In genomic region chr15:90818251-90819210, GRCh38 we compare ENCODE assay signal across 1 cellular context.
TF ChIP-seq lines count a peak whose summit lies in the region.

No MANE protein-coding gene starts in this region.

TF ChIP-seq in GM23338, 12 proteins besides CTCF, POLR2A, EP300 and RAD21 (continued from another document):
- TF ChIP-seq ZNF331 (CRISPR knock-in tag; IDR thresholded peaks at IDR 0.05; ENCODE audit: low read depth) = no peak
- TF ChIP-seq NANOG (IDR thresholded peaks at IDR 0.05; ENCODE audit: borderline replicate concordance) = no peak
- no peak for TF ChIP-seq ZNF462 (CRISPR knock-in tag; IDR thresholded peaks at IDR 0.05)
- TF ChIP-seq ZNF114 (CRISPR knock-in tag; IDR thresholded peaks at IDR 0.05) = no peak
- TF ChIP-seq CREB1 (CRISPR knock-in tag; IDR thresholded peaks at IDR 0.05; ENCODE audit: low read depth) = no peak
